14 cellular contexts compared by ENCODE assay signal in the genomic region with DNA sequence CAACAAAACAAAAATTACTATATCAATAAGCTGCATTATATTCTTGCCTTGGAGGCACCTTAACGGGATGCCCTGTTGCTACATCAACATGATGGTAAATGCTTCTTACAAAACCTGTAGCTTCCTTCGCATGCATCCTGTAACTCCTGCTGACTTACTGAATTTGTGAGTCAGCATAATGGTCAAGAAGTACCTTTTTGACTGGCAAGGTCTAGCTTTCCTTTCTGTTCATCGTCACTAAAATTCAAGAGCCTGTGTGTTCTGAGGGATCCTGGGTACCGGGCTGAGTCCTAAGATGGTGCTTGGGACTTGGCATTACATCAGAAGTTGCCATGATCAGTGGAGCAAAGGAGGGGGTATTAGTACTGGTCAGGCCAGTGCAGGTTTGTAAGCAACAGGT. TPM values are rescaled to one million over a fixed set of nuclear protein-coding genes. Genes with fewer than 3 reads are reported as not detected.
DNase-seq lines count a peak whose midpoint lies in the region; ATAC-seq and TF ChIP-seq lines count a peak whose summit lies in the region.
"Had no signal": no experiment of that assay in that cellular context is flagged by ENCODE, and none has a peak within 500 bp of the region (broad histone marks: within the 10 kb centered on the region; RNA-seq: fewer than 3 reads in every experiment).

No MANE protein-coding gene starts in this region.

- H3K4me3 Mint-ChIP-seq in activated CD8-positive, alpha-beta memory T cell treated with anti-CD3 and anti-CD28 coated beads, Interleukin-2, amount 10 ng/mL, durations not matched to agents 7 days and 5 days = no peak overlapping the region
- H3K4me3 Mint-ChIP-seq: memory B cell; stimulated activated naive CD8-positive, alpha-beta T cell treated with anti-CD3 and anti-CD28 coated beads, Interleukin-15, Interleukin-2, amounts not matched to agents 100 ng/mL and 50 ng/mL, for 24 hours had no signal

- ATAC-seq in activated CD8-positive, alpha-beta memory T cell treated with anti-CD3 and anti-CD28 coated beads, Interleukin-2, amount 10 ng/mL, durations not matched to agents 7 days and 5 days = no peak
- ATAC-seq in HG02678 (IDR thresholded peaks at IDR 0.05; ENCODE audit: unreplicated experiment) (no peak), HG03175 (IDR thresholded peaks at IDR 0.05; ENCODE audit: unreplicated experiment) (no peak), GM21515 (IDR thresholded peaks at IDR 0.05; ENCODE audit: unreplicated experiment) (no peak)
- ATAC-seq: body of pancreas had no signal

- peaks cover 12% of the 10 kb centered on the region for H3K36me3 Mint-ChIP-seq in activated CD8-positive, alpha-beta memory T cell treated with anti-CD3 and anti-CD28 coated beads, Interleukin-2, amount 10 ng/mL, durations not matched to agents 7 days and 5 days
- H3K36me3 Mint-ChIP-seq: memory B cell had no signal

- peaks cover 38% of the 10 kb centered on the region for H3K4me1 ChIP-seq in OCI-LY7 (ENCODE audit: insufficient read depth, low read length, poor library complexity, severe bottlenecking)
- H3K4me1 ChIP-seq: Caco-2 had no signal

- TF ChIP-seq CTCF in OCI-LY7 (conservative IDR thresholded peaks at IDR 0.05; ENCODE audit: low read length) (no peak), choroid plexus epithelial cell (conservative IDR thresholded peaks at IDR 0.05; ENCODE audit: low read depth, low read length) (no peak)

- POLR2A ChIA-PET in OCI-LY7 (lab: Charles Lee) = interaction anchor here (0.6 to 1.0 kb wide), 8 partner anchors 56 to 356 kb away, joined by 3 to 6 read pairs (median 4); no protein-coding TSS in a partner anchor

- H3K79me2 ChIP-seq in OCI-LY7 (ENCODE audit: insufficient read depth, low read depth, low read length) = peaks cover 76% of the 10 kb centered on the region

- H3K27me3 Mint-ChIP-seq in activated CD8-positive, alpha-beta memory T cell treated with anti-CD3 and anti-CD28 coated beads, Interleukin-2, amount 10 ng/mL, durations not matched to agents 7 days and 5 days = no peaks in the 10 kb centered on the region
- H3K27me3 Mint-ChIP-seq: memory B cell; stimulated activated naive CD8-positive, alpha-beta T cell treated with anti-CD3 and anti-CD28 coated beads, Interleukin-15, Interleukin-2, amounts not matched to agents 100 ng/mL and 50 ng/mL, for 24 hours had no signal

- H3K4me3 ChIP-seq in OCI-LY7 (ENCODE audit: low read depth, low read length, poor library complexity, severe bottlenecking) (no peak overlapping the region), choroid plexus epithelial cell (ENCODE audit: low read depth, low read length) (no peak overlapping the region)
- H3K4me3 ChIP-seq: body of pancreas, skin epidermis had no signal

- H3K9me2 ChIP-seq in OCI-LY7 (ENCODE audit: insufficient read depth, low read length) = no peaks in the 10 kb centered on the region

- no peak overlapping the region for H2AFZ ChIP-seq in OCI-LY7 (ENCODE audit: low read length)

- DNase-seq in activated CD8-positive, alpha-beta memory T cell treated with anti-CD3 and anti-CD28 coated beads, Interleukin-2, amount 10 ng/mL, durations not matched to agents 7 days and 5 days = no peak
- DNase-seq in activated CD8-positive, alpha-beta memory T cell treated with anti-CD3 and anti-CD28 coated beads for 24 hours = no peak
- DNase-seq in OCI-LY7 (ENCODE audit: low spot score) = no peak
- DNase-seq in choroid plexus epithelial cell (ENCODE audit: low read depth) = peak; percentile 52
- DNase-seq in renal cortical epithelial cell (ENCODE audit: low read depth) = peak; percentile 34
- DNase-seq: body of pancreas, Caco-2, SW 1271 had no signal

- intact Hi-C loops in OCI-LY7 (cut with micrococcal nuclease; ENCODE audit: unreplicated experiment) = no loop called here

- CTCF ChIA-PET in activated CD8-positive, alpha-beta memory T cell treated with anti-CD3 and anti-CD28 coated beads, Interleukin-2, amount 10 ng/mL, durations not matched to agents 7 days and 5 days (lab: Charles Lee) = interaction anchor here (1.3 to 2.1 kb wide), 5 partner anchors 59 to 199 kb away, joined by 3 to 20 read pairs (median 4); no protein-coding TSS in a partner anchor
- CTCF ChIA-PET in OCI-LY7 (lab: Charles Lee; ENCODE audit: unreplicated experiment) = interaction anchor here (0.7 to 1.3 kb wide), 2 partner anchors 112 to 194 kb away, joined by 3 to 6 read pairs; no protein-coding TSS in a partner anchor

- no peaks in the 10 kb centered on the region for H3K9me3 ChIP-seq in OCI-LY7 (ENCODE audit: low read length)
- H3K9me3 ChIP-seq: body of pancreas, Caco-2 had no signal

- peaks cover 33% of the 10 kb centered on the region for H4K20me1 ChIP-seq in OCI-LY7 (ENCODE audit: insufficient read depth, low read length)

- no TSS peak for BruUV-seq in OCI-LY7 (replicated peaks; lab: Mats Ljungman, UMichigan)

- H3K36me3 ChIP-seq in OCI-LY7 (ENCODE audit: insufficient read depth, low read length) = peaks cover 47% of the 10 kb centered on the region

- H3K27ac Mint-ChIP-seq in activated CD8-positive, alpha-beta memory T cell treated with anti-CD3 and anti-CD28 coated beads, Interleukin-2, amount 10 ng/mL, durations not matched to agents 7 days and 5 days = peak overlapping the region; percentile 57
- H3K27ac Mint-ChIP-seq: memory B cell; stimulated activated naive CD8-positive, alpha-beta T cell treated with anti-CD3 and anti-CD28 coated beads, Interleukin-15, Interleukin-2, amounts not matched to agents 100 ng/mL and 50 ng/mL, for 24 hours had no signal

- no peaks in the 10 kb centered on the region for H3K9me3 Mint-ChIP-seq in activated CD8-positive, alpha-beta memory T cell treated with anti-CD3 and anti-CD28 coated beads, Interleukin-2, amount 10 ng/mL, durations not matched to agents 7 days and 5 days (ENCODE audit: low read depth)
- H3K9me3 Mint-ChIP-seq: memory B cell; stimulated activated naive CD8-positive, alpha-beta T cell treated with anti-CD3 and anti-CD28 coated beads, Interleukin-15, Interleukin-2, amounts not matched to agents 100 ng/mL and 50 ng/mL, for 24 hours had no signal

- peaks cover 29% of the 10 kb centered on the region for H3K4me1 Mint-ChIP-seq in activated CD8-positive, alpha-beta memory T cell treated with anti-CD3 and anti-CD28 coated beads, Interleukin-2, amount 10 ng/mL, durations not matched to agents 7 days and 5 days

- peak overlapping the region; percentile 26 for H3K27ac ChIP-seq in OCI-LY7 (ENCODE audit: low read depth, low read length, poor library complexity, severe bottlenecking)
- H3K27ac ChIP-seq: body of pancreas had no signal

- H3K4me2 ChIP-seq in OCI-LY7 (ENCODE audit: low read length) = peak overlapping the region; percentile 63

RNA-seq across cellular contexts. Expression of a gene that starts 4.9 kb away (rescaled TPM):
- total RNA-seq in activated CD8-positive, alpha-beta memory T cell treated with anti-CD3 and anti-CD28 coated beads, Interleukin-2, amount 10 ng/mL, durations not matched to agents 7 days and 5 days = 10 to 100 TPM; 57.1 to 59.3 TPM
- 29.0 and 33.7 TPM in 2 replicates for total RNA-seq in OCI-LY7 (2014; rRNA removed; shearing (Covaris generic))
- total RNA-seq in OCI-LY7 (2022) (36.7 and 50.7 TPM in 2 replicates), renal cortical epithelial cell (35.8 and 493 TPM in 2 replicates)

Comparison
In these comparisons a context has a peak if more than half of its experiments do, and no peak if none do; other contexts are left out.
1. DNase-seq: peak in choroid plexus epithelial cell (single experiment) and renal cortical epithelial cell (single experiment); none in activated CD8-positive, alpha-beta memory T cell treated with anti-CD3 and anti-CD28 coated beads, Interleukin-2, amount 10 ng/mL, durations not matched to agents 7 days and 5 days (single experiment), activated CD8-positive, alpha-beta memory T cell treated with anti-CD3 and anti-CD28 coated beads for 24 hours (single experiment) and OCI-LY7 (single experiment).